13 cellular contexts compared by ENCODE assay signal in genomic region chrX:41666251-41666650, GRCh38. TPM values are rescaled to one million over a fixed set of nuclear protein-coding genes. Genes with fewer than 3 reads are reported as not detected.
DNase-seq lines count a peak whose midpoint lies in the region; ATAC-seq and TF ChIP-seq lines count a peak whose summit lies in the region.
"Had no signal": no experiment of that assay in that cellular context is flagged by ENCODE, and none has a peak within 500 bp of the region (broad histone marks: within the 10 kb centered on the region; RNA-seq: fewer than 3 reads in every experiment).

No MANE protein-coding gene starts in this region.

- H3K4me3 ChIP-seq in ascending aorta (no peak overlapping the region), suprapubic skin (no peak overlapping the region)

- H3K9me3 Mint-ChIP-seq in natural killer cell: no peaks in the 10 kb centered on the region
- H3K9me3 Mint-ChIP-seq: naive thymus-derived CD4-positive, alpha-beta T cell had no signal

- H3K36me3 ChIP-seq in ascending aorta (no peaks in the 10 kb centered on the region), suprapubic skin (no peaks in the 10 kb centered on the region)

- H3K27me3 ChIP-seq in ascending aorta (no peaks in the 10 kb centered on the region), suprapubic skin (no peaks in the 10 kb centered on the region)

- no peaks in the 10 kb centered on the region for H3K9me3 ChIP-seq in ascending aorta
- no peaks in the 10 kb centered on the region for H3K9me3 ChIP-seq in suprapubic skin

- no peak for TF ChIP-seq EP300 in suprapubic skin (IDR thresholded peaks at IDR 0.05)

- H3K27ac ChIP-seq in ascending aorta: peak overlapping the region; percentile 12 to 65
- H3K27ac ChIP-seq in suprapubic skin: no peak overlapping the region
- H3K27ac ChIP-seq: 22Rv1 had no signal

- H3K4me1 Mint-ChIP-seq in natural killer cell: peaks cover 10 to 15% of the 10 kb centered on the region in 2 donors

- H3K27ac Mint-ChIP-seq in natural killer cell: peak overlapping the region; percentile 26 to 38

- peaks cover 0 to 16% of the 10 kb centered on the region in 2 donors for H3K27me3 Mint-ChIP-seq in natural killer cell (ENCODE audit: low read depth in 2 of 2)
- H3K27me3 Mint-ChIP-seq: naive thymus-derived CD4-positive, alpha-beta T cell had no signal

- TF ChIP-seq CTCF in ascending aorta (IDR thresholded peaks at IDR 0.05): no peak
- no peak for TF ChIP-seq CTCF in natural killer cell (IDR thresholded peaks at IDR 0.05)
- TF ChIP-seq CTCF in suprapubic skin (IDR thresholded peaks at IDR 0.05): no peak

- peak; percentile 3 for DNase-seq in NK-92 treated with Interleukin-12 subunit alpha and Interleukin-12 subunit beta, amount 100 ng/mL, for 24 hours (lab: John Stamatoyannopoulos, UW)
- DNase-seq in NK-92 (lab: John Stamatoyannopoulos, UW; ENCODE audit: unreplicated experiment) (no peak), NOMO-1 treated with dmso at 0.1 percent for 144 hours (lab: John Stamatoyannopoulos, UW; ENCODE audit: unreplicated experiment) (peak; percentile 26), ascending aorta (ENCODE audit: low spot score in 2 of 2) (no peak), natural killer cell (no peak), suprapubic skin (ENCODE audit: low spot score in 2 of 2) (no peak), NCI-H2107 (lab: John Stamatoyannopoulos, UW) (no peak)
- DNase-seq in effector CD8-positive, alpha-beta T cell (lab: John Stamatoyannopoulos, UW): no peak
- DNase-seq: DND-41; naive thymus-derived CD4-positive, alpha-beta T cell; NCI-H1092; stimulated activated naive CD4-positive, alpha-beta T cell treated with Interleukin-2 at 50 U/mL for 16 hours had no signal

- intact Hi-C loops in ascending aorta (cut with DNase I): loop anchor here (10.0 kb wide), 1 partner anchor 221 kb away; the partner anchor contains the start of gene NYX
- intact Hi-C loops in natural killer cell (cut with micrococcal nuclease): no loop called here

- no peak overlapping the region for H3K4me3 Mint-ChIP-seq in natural killer cell

- WGBS in suprapubic skin: 31% methylated on average over 1 of the region's 1 CpG

- H3K4me1 ChIP-seq in ascending aorta: peaks cover 0 to 28% of the 10 kb centered on the region in 2 donors
- H3K4me1 ChIP-seq in suprapubic skin: no peaks in the 10 kb centered on the region

- ATAC-seq in natural killer cell: peak in 1 of 3 donors; percentile 41
- ATAC-seq: naive thymus-derived CD4-positive, alpha-beta T cell had no signal

- TF ChIP-seq POLR2A in suprapubic skin (IDR thresholded peaks at IDR 0.05): no peak

- H3K36me3 Mint-ChIP-seq in natural killer cell: no peaks in the 10 kb centered on the region

RNA-seq across cellular contexts. Expression of gene GPR34, which starts 22.5 kb away (rescaled TPM):
- total RNA-seq in ascending aorta: 1.5 TPM
- total RNA-seq in natural killer cell: 1 to 10 TPM in 1 of 3 donors, under 1 TPM in 2; 0.61 to 6.0 (median 0.68) TPM
- total RNA-seq in suprapubic skin: 1 to 10 TPM; 1.7 to 2.7 (median 1.8) TPM

RNA-seq across cellular contexts. Expression of gene GPR82, which starts 57.7 kb away (rescaled TPM):
- total RNA-seq in ascending aorta (not detected), natural killer cell (1 to 10 TPM in 1 of 3 donors, under 1 TPM in 2; 0.77 to 1.3 (median 0.80) TPM), suprapubic skin (under 1 TPM in 1 of 4 donors, not detected in 3; 0.18 TPM)

Comparison
In these comparisons a context has a peak if more than half of its experiments do, and no peak if none do; other contexts are left out.
1. DNase-seq: peak in NK-92 treated with Interleukin-12 subunit alpha and Interleukin-12 subunit beta, amount 100 ng/mL, for 24 hours (single experiment) and NOMO-1 treated with dmso at 0.1 percent for 144 hours (single experiment); none in NK-92 (single experiment), ascending aorta (0 of 2), natural killer cell (single experiment), effector CD8-positive, alpha-beta T cell (single experiment), suprapubic skin (0 of 2) and NCI-H2107 (single experiment).